15 cellular contexts compared by ENCODE assay signal in genomic region chr4:153419673-153420278, GRCh38. TPM values are rescaled to one million over a fixed set of nuclear protein-coding genes. Genes with fewer than 3 reads are reported as not detected.
A peak's percentile ranks its signal among the peaks of the same experiment; 100 is the strongest.
DNase-seq lines count a peak whose midpoint lies in the region; ATAC-seq and TF ChIP-seq lines count a peak whose summit lies in the region.
"Had no signal": no experiment of that assay in that cellular context is flagged by ENCODE, and none has a peak within 500 bp of the region (broad histone marks: within the 10 kb centered on the region; RNA-seq: fewer than 3 reads in every experiment).

No MANE protein-coding gene starts in this region.

- in situ Hi-C loops in SK-MEL-5 (cut with HindIII; ENCODE audit: low pct_unique_long_range_greater_than_20kb, low sequenced_read_pairs) (no loop called here), mammary epithelial cell (cut with MboI; ENCODE audit: low sequenced_read_pairs in 2 of 2) (no loop called here)

- 93% methylated on average over 9 of the region's 9 CpGs for WGBS in mammary epithelial cell (ENCODE audit: low coverage, missing lambda C conversion rate)
- 79 to 91% methylated on average over 9 of the region's 9 CpGs for WGBS in tibial nerve, 2 donors

- H2AFZ ChIP-seq in GM23338, result no peak overlapping the region
- H2AFZ ChIP-seq in mammary epithelial cell (ENCODE audit: low read depth, low read length), result no peak overlapping the region

- TF ChIP-seq CTCF in GM23338 (conservative IDR thresholded peaks at IDR 0.05; ENCODE audit: low read depth in 2 of 2) (no peak), mammary epithelial cell (conservative IDR thresholded peaks at IDR 0.05 in 1 of 2, IDR thresholded peaks at IDR 0.05 in 1 of 2; ENCODE audit: extremely low read depth in 1 of 2, insufficient read depth in 1 of 2, low read depth in 1 of 2, low read length in 2 of 2) (no peak), tibial nerve (IDR thresholded peaks at IDR 0.05) (no peak)

- no peak overlapping the region for H3K4me3 ChIP-seq in GM23338
- no peak overlapping the region for H3K4me3 ChIP-seq in mammary epithelial cell (replicated peaks in 1 of 3; ENCODE audit: insufficient read depth in 1 of 3, low read depth in 2 of 3, low read length in 3 of 3)
- no peak overlapping the region for H3K4me3 ChIP-seq in tibial nerve
- H3K4me3 ChIP-seq: BLaER1 treated with 17β-estradiol and CSF1 and Interleukin-3, amounts not matched to agents 10 nM and 100 nM; GM23248 had no signal

- no peaks in the 10 kb centered on the region for H3F3A ChIP-seq in GM23338 (replicated peaks; ENCODE audit: low read depth)

- H3K4me1 Mint-ChIP-seq in GM23338 (peaks cover 16% of the 10 kb centered on the region), memory B cell (peaks cover 13% of the 10 kb centered on the region)
- H3K4me1 Mint-ChIP-seq in stimulated activated naive B cell treated with anti-CD40 and anti-IgM and Interleukin-4, amounts not matched to agents 10 μg/mL and 1 μg/mL and 100 μg/mL, for 72 hours, result peaks cover 10 to 12% of the 10 kb centered on the region in 2 donors

- dilution Hi-C loops in mammary epithelial cell (cut with HindIII; ENCODE audit: low sequenced_read_pairs), result no loop called here

- no peaks in the 10 kb centered on the region for H3K79me2 ChIP-seq in GM23338 (replicated peaks; ENCODE audit: insufficient read depth)
- no peaks in the 10 kb centered on the region for H3K79me2 ChIP-seq in mammary epithelial cell (ENCODE audit: insufficient read depth, low read length)

- H3K27ac ChIP-seq in GM23338 (ENCODE audit: low read depth) (no peak overlapping the region), mammary epithelial cell (ENCODE audit: insufficient read depth, low read depth, low read length) (no peak overlapping the region), tibial nerve (no peak overlapping the region)
- H3K27ac ChIP-seq: BLaER1 treated with 17β-estradiol and CSF1 and Interleukin-3, amounts not matched to agents 10 nM and 100 nM; GM23248; RWPE1 had no signal

- H3K27me3 Mint-ChIP-seq in GM23338 (ENCODE audit: insufficient read depth, low read depth, poor library complexity), result peaks cover 1% of the 10 kb centered on the region
- no peaks in the 10 kb centered on the region for H3K27me3 Mint-ChIP-seq in memory B cell
- H3K27me3 Mint-ChIP-seq in stimulated activated naive B cell treated with anti-CD40 and anti-IgM and Interleukin-4, amounts not matched to agents 10 μg/mL and 1 μg/mL and 100 μg/mL, for 72 hours, result no peaks in the 10 kb centered on the region
- H3K27me3 Mint-ChIP-seq: IgD-negative memory B cell had no signal

- no peak for TF ChIP-seq EP300 in tibial nerve (IDR thresholded peaks at IDR 0.05)

- no peak for ATAC-seq in GM23338
- peak; percentile 68 for ATAC-seq in memory B cell (ENCODE audit: low read depth)
- peak; percentile 44 to 63 for ATAC-seq in stimulated activated naive B cell treated with anti-CD40 and anti-IgM and Interleukin-4, amounts not matched to agents 10 μg/mL and 1 μg/mL and 100 μg/mL, for 72 hours (replicated peaks)

- H3K27ac Mint-ChIP-seq in GM23338 (0 out of 2 replicates have a peak overlapping the region, but pooled peaks have one; percentile 0), memory B cell (peak overlapping the region; percentile 65)
- H3K27ac Mint-ChIP-seq in stimulated activated naive B cell treated with anti-CD40 and anti-IgM and Interleukin-4, amounts not matched to agents 10 μg/mL and 1 μg/mL and 100 μg/mL, for 72 hours, result peak overlapping the region; percentile 86
- H3K27ac Mint-ChIP-seq: IgD-negative memory B cell had no signal

- no TSS peak for BruUV-seq in mammary epithelial cell (replicated peaks; lab: Mats Ljungman, UMichigan)

- DNase-seq in GM23338 (ENCODE audit: low spot score) (no peak), SK-MEL-5 (ENCODE audit: low read depth, low spot score) (peak; percentile 27), memory B cell (ENCODE audit: low spot score in 2 of 2) (no peak), mammary epithelial cell (no peak), ureter (ENCODE audit: low spot score) (no peak), tibial nerve (ENCODE audit: low spot score in 2 of 2) (no peak)
- DNase-seq in stimulated activated naive B cell treated with anti-CD40 and anti-IgM and Interleukin-4, amounts not matched to agents 10 μg/mL and 1 μg/mL and 100 μg/mL, for 72 hours, result no peak
- DNase-seq: COR-L47, GM23248, NCI-H1417 treated with DMSO at 0.1 percent for 48 hours, NCI-H2081, NCI-H510A treated with DMSO at 0.1 percent for 48 hours had no signal

- H3K4me2 ChIP-seq in GM23338 (no peak overlapping the region), mammary epithelial cell (ENCODE audit: insufficient read depth, low read depth, low read length) (no peak overlapping the region)
- H3K4me2 ChIP-seq: BLaER1 treated with 17β-estradiol and CSF1 and Interleukin-3, amounts not matched to agents 10 nM and 100 nM had no signal

- H3K9me3 Mint-ChIP-seq in GM23338 (no peaks in the 10 kb centered on the region), memory B cell (no peaks in the 10 kb centered on the region)
- peaks cover 0 to 5% of the 10 kb centered on the region in 2 donors for H3K9me3 Mint-ChIP-seq in stimulated activated naive B cell treated with anti-CD40 and anti-IgM and Interleukin-4, amounts not matched to agents 10 μg/mL and 1 μg/mL and 100 μg/mL, for 72 hours
- H3K9me3 Mint-ChIP-seq: IgD-negative memory B cell had no signal

- CTCF ChIA-PET in mammary epithelial cell (lab: Charles Lee; ENCODE audit: low non-redundant PET), result no interaction called here

- no peaks in the 10 kb centered on the region for H3K9me3 ChIP-seq in mammary epithelial cell (replicated peaks; ENCODE audit: insufficient read depth, low read length)
- H3K9me3 ChIP-seq in tibial nerve, result no peaks in the 10 kb centered on the region
- H3K9me3 ChIP-seq: BLaER1 treated with 17β-estradiol and CSF1 and Interleukin-3, amounts not matched to agents 10 nM and 100 nM had no signal

- H3K9me2 ChIP-seq in GM23338 (ENCODE audit: insufficient read depth), result no peaks in the 10 kb centered on the region

- H3K27me3 ChIP-seq in GM23338 (ENCODE audit: insufficient read depth), result no peaks in the 10 kb centered on the region
- H3K27me3 ChIP-seq in mammary epithelial cell (ENCODE audit: insufficient read depth, low read length), result no peaks in the 10 kb centered on the region
- no peaks in the 10 kb centered on the region for H3K27me3 ChIP-seq in tibial nerve
- H3K27me3 ChIP-seq: BLaER1 treated with 17β-estradiol and CSF1 and Interleukin-3, amounts not matched to agents 10 nM and 100 nM had no signal

- H3K4me3 Mint-ChIP-seq in GM23338 (no peak overlapping the region), memory B cell (no peak overlapping the region)
- H3K4me3 Mint-ChIP-seq in stimulated activated naive B cell treated with anti-CD40 and anti-IgM and Interleukin-4, amounts not matched to agents 10 μg/mL and 1 μg/mL and 100 μg/mL, for 72 hours, result peak overlapping the region in 1 of 2 donors; percentile 49

- no peaks in the 10 kb centered on the region for H3K36me3 Mint-ChIP-seq in GM23338 (ENCODE audit: low read depth)
- H3K36me3 Mint-ChIP-seq in memory B cell, result no peaks in the 10 kb centered on the region
- H3K36me3 Mint-ChIP-seq in stimulated activated naive B cell treated with anti-CD40 and anti-IgM and Interleukin-4, amounts not matched to agents 10 μg/mL and 1 μg/mL and 100 μg/mL, for 72 hours, result peaks cover 0 to 6% of the 10 kb centered on the region in 2 donors
- H3K36me3 Mint-ChIP-seq: IgD-negative memory B cell had no signal

- TF ChIP-seq POLR2A in tibial nerve (IDR thresholded peaks at IDR 0.05), result no peak

- H3K36me3 ChIP-seq in GM23338 (ENCODE audit: insufficient read depth), result no peaks in the 10 kb centered on the region
- no peaks in the 10 kb centered on the region for H3K36me3 ChIP-seq in mammary epithelial cell (ENCODE audit: insufficient read depth, low read length)
- no peaks in the 10 kb centered on the region for H3K36me3 ChIP-seq in tibial nerve

- intact Hi-C loops in mammary epithelial cell (cut with micrococcal nuclease), result no loop called here

- H3K4me1 ChIP-seq in GM23338 (ENCODE audit: insufficient read depth) (peaks cover 11% of the 10 kb centered on the region; the same call in 1 of the 2 replicates), mammary epithelial cell (ENCODE audit: insufficient read depth, low read length) (no peaks in the 10 kb centered on the region), tibial nerve (no peaks in the 10 kb centered on the region)
- H3K4me1 ChIP-seq: BLaER1 treated with 17β-estradiol and CSF1 and Interleukin-3, amounts not matched to agents 10 nM and 100 nM had no signal

- H4K20me1 ChIP-seq in GM23338 (replicated peaks; ENCODE audit: insufficient read depth) (no peaks in the 10 kb centered on the region), mammary epithelial cell (ENCODE audit: insufficient read depth, low read length) (no peaks in the 10 kb centered on the region)
- H4K20me1 ChIP-seq: BLaER1 treated with 17β-estradiol and CSF1 and Interleukin-3, amounts not matched to agents 10 nM and 100 nM had no signal

- no peak overlapping the region for H3K9ac ChIP-seq in mammary epithelial cell (ENCODE audit: insufficient read depth, low read length)
- H3K9ac ChIP-seq: BLaER1 treated with 17β-estradiol and CSF1 and Interleukin-3, amounts not matched to agents 10 nM and 100 nM; GM23248 had no signal

TF ChIP-seq in GM23338, 12 proteins besides CTCF, POLR2A, EP300 and RAD21 (continues in another document):
- TF ChIP-seq POLR2AphosphoS5 (IDR thresholded peaks at IDR 0.05; ENCODE audit: low read depth), result no peak
- TF ChIP-seq EZH2phosphoT487 (IDR thresholded peaks at IDR 0.05; ENCODE audit: unreplicated experiment), result no peak
- TF ChIP-seq NANOG (IDR thresholded peaks at IDR 0.05; ENCODE audit: borderline replicate concordance), result no peak
- TF ChIP-seq CREB1 (CRISPR knock-in tag; IDR thresholded peaks at IDR 0.05; ENCODE audit: low read depth), result no peak

RNA-seq across cellular contexts. Expression of gene TMEM131L, which starts 46.4 kb away (rescaled TPM):
- total RNA-seq in GM23338 (2014; rRNA removed; shearing (Covaris generic)), result 32.2 and 35.0 TPM in 2 replicates
- 11.1 TPM in 2 replicates for polyA plus RNA-seq in GM23338 (2016; fragmentation: Nextera tagmentation; extraction: Ambion mirVana)
- total RNA-seq in SK-MEL-5 (2014; rRNA removed; shearing (Covaris generic)), result 7.8 and 10.9 TPM in 2 replicates
- polyA plus RNA-seq in SK-MEL-5 (2015; cell fraction: cytosol; rRNA removed), result 6.4 and 7.1 TPM in 2 replicates
- polyA plus RNA-seq in SK-MEL-5 (2015; cell fraction: nucleus; rRNA removed), result 12.0 and 15.8 TPM in 2 replicates
- 10 to 100 TPM; 17.4 to 33.8 TPM for total RNA-seq in mammary epithelial cell
- polyA plus RNA-seq in mammary epithelial cell, result 8.6 TPM
- polyA minus RNA-seq in mammary epithelial cell, result 24.3 TPM
- 12.1 TPM for total RNA-seq in ureter
- total RNA-seq in tibial nerve, result 10 to 100 TPM in 3 of 4 donors, 1 to 10 TPM in 1; 8.7 to 19.9 (median 12.1) TPM

Comparison
In these comparisons a context has a peak if more than half of its experiments do, and no peak if none do; other contexts are left out.
1. H3K27ac Mint-ChIP-seq: peak in every context shown above with its lines; median percentile 86 in stimulated activated naive B cell treated with anti-CD40 and anti-IgM and Interleukin-4, amounts not matched to agents 10 μg/mL and 1 μg/mL and 100 μg/mL, for 72 hours; 65 in memory B cell; 0 in GM23338.